Comparison of ENCODE assay signal across 8 cellular contexts in genomic region chr11:64341851-64342791, GRCh38. TPM values are rescaled to one million over a fixed set of nuclear protein-coding genes. Genes with fewer than 3 reads are reported as not detected.
DNase-seq lines count a peak whose midpoint lies in the region; ATAC-seq and TF ChIP-seq lines count a peak whose summit lies in the region.

No MANE protein-coding gene starts in this region.

- H3K79me2 ChIP-seq in neural cell (replicated peaks; ENCODE audit: insufficient read depth, low read length): no peaks in the 10 kb centered on the region

- peak; percentile 48 for TF ChIP-seq CTCF in GM12875 (IDR thresholded peaks at IDR 0.05; ENCODE audit: borderline replicate concordance, insufficient read depth, low read depth, low read length)
- peak; percentile 62 for TF ChIP-seq CTCF in IMR-90 (conservative IDR thresholded peaks at IDR 0.05; ENCODE audit: low read depth, low read length)
- TF ChIP-seq CTCF in RWPE2 (IDR thresholded peaks at IDR 0.05; ENCODE audit: poor library complexity, severe bottlenecking): peak; percentile 67
- peak; percentile 58 for TF ChIP-seq CTCF in fibroblast of villous mesenchyme (IDR thresholded peaks at IDR 0.05; ENCODE audit: insufficient read depth, low read depth, low read length)
- TF ChIP-seq CTCF in neural cell (IDR thresholded peaks at IDR 0.05; ENCODE audit: poor library complexity, severe bottlenecking): peak; percentile 20

- peak overlapping the region; percentile 79 for H3K4ac ChIP-seq in IMR-90 (ENCODE audit: low read depth, low read length)

- no peaks in the 10 kb centered on the region for H3K9me3 ChIP-seq in IMR-90 (ENCODE audit: control insufficient read depth, insufficient read depth, low read length)
- no peaks in the 10 kb centered on the region for H3K9me3 ChIP-seq in RWPE2 (ENCODE audit: severe bottlenecking)
- H3K9me3 ChIP-seq in neural cell (ENCODE audit: low read length): no peaks in the 10 kb centered on the region

- H4K5ac ChIP-seq in IMR-90 (ENCODE audit: low read depth, low read length): peak overlapping the region; percentile 93

- peak overlapping the region; percentile 50; the same call in 1 of the 2 replicates for H3K18ac ChIP-seq in IMR-90 (ENCODE audit: low read depth, low read length)

- H2AFZ ChIP-seq in IMR-90 (replicated peaks; ENCODE audit: low read length, poor library complexity) (peak overlapping the region; percentile 97), neural cell (ENCODE audit: low read depth, low read length) (no peak overlapping the region)

- H3K9ac ChIP-seq in IMR-90 (ENCODE audit: low read depth, low read length): peak overlapping the region; percentile 79
- no peak overlapping the region for H3K9ac ChIP-seq in neural cell (ENCODE audit: low read length)

- in situ Hi-C loops in IMR-90 (cut with MboI; ENCODE audit: low sequenced_read_pairs): no loop called here

- no TSS peak for BruUV-seq in IMR-90 (replicated peaks; lab: Mats Ljungman, UMichigan)

- H3K27ac ChIP-seq in IMR-90 (ENCODE audit: insufficient read depth, low read length): peak overlapping the region; percentile 72
- H3K27ac ChIP-seq in RWPE2 (ENCODE audit: poor library complexity, severe bottlenecking): peak overlapping the region; percentile 50
- H3K27ac ChIP-seq in neural cell (ENCODE audit: low read length): no peak overlapping the region

- H3K4me3 ChIP-seq in GM12875 (ENCODE audit: low read depth, low read length) (no peak overlapping the region), IMR-90 (ENCODE audit: insufficient read depth, low read depth, low read length) (peak overlapping the region; percentile 45), RWPE2 (ENCODE audit: severe bottlenecking) (peak overlapping the region; percentile 26), fibroblast of villous mesenchyme (ENCODE audit: low read depth, low read length) (peak overlapping the region; percentile 48), neural cell (ENCODE audit: low read length) (no peak overlapping the region)

- no peaks in the 10 kb centered on the region for H3K27me3 Mint-ChIP-seq in stimulated activated naive CD8-positive, alpha-beta T cell treated with anti-CD3 and anti-CD28 coated beads, Interleukin-15, Interleukin-2, amounts not matched to agents 100 ng/mL and 50 ng/mL, for 24 hours

- H2BK20ac ChIP-seq in IMR-90 (ENCODE audit: low read depth, low read length): no peak overlapping the region

- POLR2A ChIA-PET in IMR-90 (lab: Charles Lee; ENCODE audit: unreplicated experiment): interaction anchor here (1.1 kb wide), 1 partner anchor 25 kb away, joined by 4 read pairs; the partner anchor contains the start of gene TRMT112

- H3K4me2 ChIP-seq in IMR-90 (ENCODE audit: low read depth, low read length): peak overlapping the region; percentile 80
- H3K4me2 ChIP-seq in neural cell (ENCODE audit: low read length): no peak overlapping the region

- H4K91ac ChIP-seq in IMR-90 (ENCODE audit: insufficient read depth, low read depth, low read length): peak overlapping the region; percentile 45; the same call in 1 of the 2 replicates

- peaks cover 43% of the 10 kb centered on the region for H3K4me1 Mint-ChIP-seq in stimulated activated naive CD8-positive, alpha-beta T cell treated with anti-CD3 and anti-CD28 coated beads, Interleukin-15, Interleukin-2, amounts not matched to agents 100 ng/mL and 50 ng/mL, for 24 hours (ENCODE audit: low read depth)

- H3K27ac Mint-ChIP-seq in stimulated activated naive CD8-positive, alpha-beta T cell treated with anti-CD3 and anti-CD28 coated beads, Interleukin-15, Interleukin-2, amounts not matched to agents 100 ng/mL and 50 ng/mL, for 24 hours: no peak overlapping the region

- peaks cover 6% of the 10 kb centered on the region for H3K4me1 ChIP-seq in IMR-90 (ENCODE audit: control insufficient read depth, insufficient read depth, low read length)
- H3K4me1 ChIP-seq in RWPE2 (ENCODE audit: insufficient read depth, poor library complexity, severe bottlenecking): peaks cover 5% of the 10 kb centered on the region

- dilution Hi-C loops in IMR-90 (cut with HindIII; ENCODE audit: low sequenced_read_pairs, unreplicated experiment): no loop called here

- TF ChIP-seq RAD21 in IMR-90 (IDR thresholded peaks at IDR 0.05; ENCODE audit: low read length) (peak; percentile 30), neural cell (conservative IDR thresholded peaks at IDR 0.05) (no peak)

- peak overlapping the region; percentile 48; the same call in 1 of the 2 replicates for H2AK5ac ChIP-seq in IMR-90 (ENCODE audit: low read depth, low read length)

- no peak overlapping the region for H2BK15ac ChIP-seq in IMR-90 (ENCODE audit: low read depth, low read length)

- no peaks in the 10 kb centered on the region for H3K9me2 ChIP-seq in neural cell (ENCODE audit: insufficient read depth, low read length)

- no peaks in the 10 kb centered on the region for H3K9me1 ChIP-seq in IMR-90 (ENCODE audit: insufficient read depth, low read length)

- H3K79me1 ChIP-seq in IMR-90 (ENCODE audit: low read depth in 1 of 2, low read length in 2 of 2): no peaks in the 10 kb centered on the region

- peak; percentile 99 for ATAC-seq in IMR-90 (ENCODE audit: low read depth)
- peak; percentile 87 for ATAC-seq in RWPE2 (ENCODE audit: low read depth)

- 7% methylated on average over 20 of the region's 55 CpGs; no CpG with 5 or more reads in 1 of the 2 experiments for WGBS in IMR-90 (ENCODE audit: extremely low coverage in 2 of 2, insufficient read length in 1 of 2), 2 experiments

- peaks cover 23% of the 10 kb centered on the region for H3K36me3 Mint-ChIP-seq in stimulated activated naive CD8-positive, alpha-beta T cell treated with anti-CD3 and anti-CD28 coated beads, Interleukin-15, Interleukin-2, amounts not matched to agents 100 ng/mL and 50 ng/mL, for 24 hours (ENCODE audit: low read depth)

- CTCF ChIA-PET in IMR-90 (lab: Yijun Ruan, JAX): interaction anchor here (0.6 to 2.2 kb wide), 6 partner anchors 9 to 41 kb away, joined by 3 to 11 read pairs (median 6); partner anchors contain the start of genes PRDX5 and TRMT112

- H3K56ac ChIP-seq in IMR-90 (ENCODE audit: extremely low read depth, insufficient read depth, low read length): no peak overlapping the region

- intact Hi-C loops in IMR-90 (cut with micrococcal nuclease): no loop called here

- H3K27me3 ChIP-seq in IMR-90 (ENCODE audit: control insufficient read depth, insufficient read depth, low read length) (peaks cover 11% of the 10 kb centered on the region; the same call in 1 of the 2 replicates), RWPE2 (ENCODE audit: insufficient read depth, poor library complexity, severe bottlenecking) (no peaks in the 10 kb centered on the region), neural cell (ENCODE audit: insufficient read depth, low read depth, low read length) (no peaks in the 10 kb centered on the region)

- no peaks in the 10 kb centered on the region for H4K20me1 ChIP-seq in IMR-90 (ENCODE audit: insufficient read depth, low read length)
- no peaks in the 10 kb centered on the region for H4K20me1 ChIP-seq in neural cell (ENCODE audit: insufficient read depth)

- H3K4me3 Mint-ChIP-seq in stimulated activated naive CD8-positive, alpha-beta T cell treated with anti-CD3 and anti-CD28 coated beads, Interleukin-15, Interleukin-2, amounts not matched to agents 100 ng/mL and 50 ng/mL, for 24 hours: peak overlapping the region; percentile 86

- DNase-seq in IMR-90 (peak; percentile 81), RWPE2 (ENCODE audit: low spot score) (peak; percentile 88), fibroblast of villous mesenchyme (ENCODE audit: low read depth) (peak; percentile 86), COR-L47 (lab: John Stamatoyannopoulos, UW) (no peak)
- peak; percentile 95 for DNase-seq in activated effector memory CD4-positive, alpha-beta T cell treated with anti-CD3 and anti-CD28 coated beads, Interleukin-2, amount 50 U/mL, for 16 hours

- peak overlapping the region; percentile 59 for H2BK5ac ChIP-seq in IMR-90 (ENCODE audit: low read depth, low read length, poor library complexity, severe bottlenecking)

- no peaks in the 10 kb centered on the region for H3F3A ChIP-seq in neural cell (ENCODE audit: insufficient read depth, low read length, poor library complexity, severe bottlenecking)

- no peak for TF ChIP-seq POLR2A in IMR-90 (IDR thresholded peaks at IDR 0.05; ENCODE audit: low read depth, low read length)

- H4K8ac ChIP-seq in IMR-90 (ENCODE audit: low read depth in 2 of 2, low read length in 2 of 2): peak overlapping the region; percentile 38 to 93

- H3K14ac ChIP-seq in IMR-90 (replicated peaks; ENCODE audit: low read depth, low read length): 0 out of 2 replicates have a peak overlapping the region, but pooled peaks have one; percentile 48

- H3K9me3 Mint-ChIP-seq in stimulated activated naive CD8-positive, alpha-beta T cell treated with anti-CD3 and anti-CD28 coated beads, Interleukin-15, Interleukin-2, amounts not matched to agents 100 ng/mL and 50 ng/mL, for 24 hours: no peaks in the 10 kb centered on the region

- no peaks in the 10 kb centered on the region for H3K36me3 ChIP-seq in IMR-90 (ENCODE audit: control insufficient read depth, insufficient read depth, low read length)
- H3K36me3 ChIP-seq in RWPE2 (ENCODE audit: low read depth): no peaks in the 10 kb centered on the region
- H3K36me3 ChIP-seq in neural cell (ENCODE audit: insufficient read depth, low read length): no peaks in the 10 kb centered on the region

- no peak overlapping the region for H3K23ac ChIP-seq in IMR-90 (ENCODE audit: low read depth, low read length)

- no peak for TF ChIP-seq EP300 in neural cell (conservative IDR thresholded peaks at IDR 0.05; ENCODE audit: poor library complexity, severe bottlenecking)

- 0 out of 2 replicates have a peak overlapping the region, but pooled peaks have one; percentile 42 for H2BK120ac ChIP-seq in IMR-90 (ENCODE audit: low read depth, low read length)

- H2AK9ac ChIP-seq in IMR-90 (replicated peaks; ENCODE audit: low read depth, low read length, poor library complexity): peak overlapping the region; percentile 84

RNA-seq across cellular contexts. Expression of gene CCDC88B, which starts 2.1 kb away (rescaled TPM):
- total RNA-seq in IMR-90 (2012; rRNA removed): 1.3 and 1.7 TPM in 2 replicates
- polyA plus RNA-seq in IMR-90 (2012; rRNA removed): 2.5 and 3.1 TPM in 2 replicates
- polyA plus RNA-seq in IMR-90 (2012; cell fraction: cytosol; rRNA removed): 2.6 and 2.9 TPM in 2 replicates
- 2.4 and 3.8 TPM in 2 replicates for polyA plus RNA-seq in IMR-90 (2012; cell fraction: nucleus; rRNA removed; ENCODE audit: low replicate concordance)
- 1.7 and 3.5 TPM in 2 replicates for total RNA-seq in fibroblast of villous mesenchyme
- 1.3 and 5.4 TPM in 2 replicates for polyA plus RNA-seq in neural cell
- polyA minus RNA-seq in neural cell: 0.81 and 0.97 TPM in 2 replicates

RNA-seq across cellular contexts. Expression of gene RPS6KA4, which starts 16.8 kb away (rescaled TPM):
- total RNA-seq in IMR-90 (2012; rRNA removed) (43.3 and 52.9 TPM in 2 replicates), fibroblast of villous mesenchyme (35.8 and 48.0 TPM in 2 replicates)
- polyA plus RNA-seq in IMR-90 (2012; rRNA removed) (38.8 and 46.7 TPM in 2 replicates), neural cell (16.7 and 24.6 TPM in 2 replicates)
- 36.4 and 60.6 TPM in 2 replicates for polyA plus RNA-seq in IMR-90 (2012; cell fraction: cytosol; rRNA removed)
- polyA plus RNA-seq in IMR-90 (2012; cell fraction: nucleus; rRNA removed; ENCODE audit: low replicate concordance): 52.0 and 125 TPM in 2 replicates
- polyA minus RNA-seq in neural cell: 9.3 and 10.5 TPM in 2 replicates

RNA-seq across cellular contexts. Expression of gene PRDX5, which starts 24.2 kb away (rescaled TPM):
- total RNA-seq in IMR-90 (2012; rRNA removed): 120 and 160 TPM in 2 replicates
- 292 and 332 TPM in 2 replicates for polyA plus RNA-seq in IMR-90 (2012; rRNA removed)
- polyA plus RNA-seq in IMR-90 (2012; cell fraction: cytosol; rRNA removed): 766 and 775 TPM in 2 replicates
- 159 and 265 TPM in 2 replicates for polyA plus RNA-seq in IMR-90 (2012; cell fraction: nucleus; rRNA removed; ENCODE audit: low replicate concordance)
- 211 and 230 TPM in 2 replicates for total RNA-seq in fibroblast of villous mesenchyme
- 452 and 489 TPM in 2 replicates for polyA plus RNA-seq in neural cell
- 135 and 150 TPM in 2 replicates for polyA minus RNA-seq in neural cell

RNA-seq across cellular contexts. Expression of gene TRMT112, which starts 24.8 kb away (rescaled TPM):
- total RNA-seq in IMR-90 (2012; rRNA removed) (202 and 206 TPM in 2 replicates), fibroblast of villous mesenchyme (144 and 155 TPM in 2 replicates)
- polyA plus RNA-seq in IMR-90 (2012; rRNA removed) (173 and 206 TPM in 2 replicates), neural cell (278 and 335 TPM in 2 replicates)
- polyA plus RNA-seq in IMR-90 (2012; cell fraction: cytosol; rRNA removed): 669 and 1,019 TPM in 2 replicates
- 158 and 162 TPM in 2 replicates for polyA plus RNA-seq in IMR-90 (2012; cell fraction: nucleus; rRNA removed; ENCODE audit: low replicate concordance)
- 58.7 and 78.5 TPM in 2 replicates for polyA minus RNA-seq in neural cell

RNA-seq across cellular contexts. Expression of gene ESRRA, which starts 36.8 kb away (rescaled TPM):
- total RNA-seq in IMR-90 (2012; rRNA removed): 10.2 and 10.3 TPM in 2 replicates
- polyA plus RNA-seq in IMR-90 (2012; rRNA removed): 15.0 and 15.8 TPM in 2 replicates
- 18.8 and 20.4 TPM in 2 replicates for polyA plus RNA-seq in IMR-90 (2012; cell fraction: cytosol; rRNA removed)
- 16.3 and 44.0 TPM in 2 replicates for polyA plus RNA-seq in IMR-90 (2012; cell fraction: nucleus; rRNA removed; ENCODE audit: low replicate concordance)
- 19.3 and 23.3 TPM in 2 replicates for total RNA-seq in fibroblast of villous mesenchyme
- 29.0 and 30.0 TPM in 2 replicates for polyA plus RNA-seq in neural cell
- 20.7 and 25.3 TPM in 2 replicates for polyA minus RNA-seq in neural cell

Comparison
In these comparisons a context has a peak if more than half of its experiments do, and no peak if none do; other contexts are left out.
1. H3K4me3 ChIP-seq: peak in IMR-90 (single experiment), RWPE2 (single experiment) and fibroblast of villous mesenchyme (single experiment); none in GM12875 (single experiment) and neural cell (single experiment).
2. Peak in every context shown above with its lines, with median percentiles within 50 percentile points of each other: CTCF ChIP-seq.